24 cellular contexts compared by ENCODE assay signal in genomic region chr11:21402274-21402673, GRCh38.
DNase-seq lines count a peak whose midpoint lies in the region; ATAC-seq, FAIRE-seq and TF ChIP-seq lines count a peak whose summit lies in the region.
"Had no signal": no experiment of that assay in that cellular context is flagged by ENCODE, and none has a peak within 500 bp of the region (broad histone marks: within the 10 kb centered on the region; RNA-seq: fewer than 3 reads in every experiment).

No MANE protein-coding gene starts in this region.

- ATAC-seq in A549 (no peak), GM23338 (no peak), K562 (no peak)
- ATAC-seq: CD8-positive, alpha-beta T cell had no signal

- H4K20me1 ChIP-seq in GM23338 (replicated peaks; ENCODE audit: insufficient read depth): no peaks in the 10 kb centered on the region
- no peaks in the 10 kb centered on the region for H4K20me1 ChIP-seq in K562 (replicated peaks; ENCODE audit: control insufficient read depth, insufficient read depth, low read length)
- no peaks in the 10 kb centered on the region for H4K20me1 ChIP-seq in keratinocyte (ENCODE audit: control insufficient read depth, extremely low read depth, insufficient read depth, low read length)
- H4K20me1 ChIP-seq: BLaER1 treated with 17β-estradiol and CSF1 and Interleukin-3, amounts not matched to agents 10 nM and 100 nM had no signal

- POLR2A ChIA-PET in A549 (lab: Yijun Ruan, JAX): no interaction called here
- POLR2A ChIA-PET in K562 (lab: Yijun Ruan, JAX): no interaction called here

- H3K27me3 ChIP-seq in GM23338 (ENCODE audit: insufficient read depth) (no peaks in the 10 kb centered on the region), K562 (ENCODE audit: control insufficient read depth in 2 of 2, insufficient read depth in 2 of 2, low read length in 2 of 2) (no peaks in the 10 kb centered on the region), keratinocyte (ENCODE audit: control insufficient read depth, extremely low read depth, insufficient read depth, low read length) (no peaks in the 10 kb centered on the region)
- H3K27me3 ChIP-seq: BLaER1 treated with 17β-estradiol and CSF1 and Interleukin-3, amounts not matched to agents 10 nM and 100 nM had no signal

- H3K27ac Mint-ChIP-seq in GM23338: 0 out of 2 replicates have a peak overlapping the region, but pooled peaks have one; percentile 15
- no peak overlapping the region for H3K27ac Mint-ChIP-seq in immature natural killer cell
- H3K27ac Mint-ChIP-seq: B cell; CD4-positive, alpha-beta T cell; CD8-positive, alpha-beta T cell had no signal

- no peak for TF ChIP-seq CTCF in A549 (IDR thresholded peaks at IDR 0.05)
- TF ChIP-seq CTCF in GM23338 (conservative IDR thresholded peaks at IDR 0.05; ENCODE audit: low read depth in 2 of 2): no peak
- TF ChIP-seq CTCF in K562 (IDR thresholded peaks at IDR 0.05 in 2 of 3, conservative IDR thresholded peaks at IDR 0.05 in 1 of 3; ENCODE audit: insufficient read depth in 2 of 3, low read depth in 1 of 3, low read length in 3 of 3): no peak
- TF ChIP-seq CTCF in keratinocyte (optimal IDR thresholded peaks at IDR 0.05 in 1 of 3, IDR thresholded peaks at IDR 0.05 in 1 of 3, conservative IDR thresholded peaks at IDR 0.05 in 1 of 3; ENCODE audit: extremely low read depth in 1 of 3, insufficient read depth in 2 of 3, low read length in 3 of 3): no peak

- H3K4me3 Mint-ChIP-seq in GM23338: no peak overlapping the region
- no peak overlapping the region for H3K4me3 Mint-ChIP-seq in immature natural killer cell
- H3K4me3 Mint-ChIP-seq: B cell; CD4-positive, alpha-beta T cell; CD8-positive, alpha-beta T cell had no signal

- H3K9me3 Mint-ChIP-seq in GM23338 (no peaks in the 10 kb centered on the region), immature natural killer cell (peaks cover 4 to 38% (median 12%) of the 10 kb centered on the region in 6 donors)

- H3K4me1 ChIP-seq in A549 (no peaks in the 10 kb centered on the region), GM23338 (ENCODE audit: insufficient read depth) (no peaks in the 10 kb centered on the region), K562 (replicated peaks in 1 of 2; ENCODE audit: control insufficient read depth in 2 of 2, insufficient read depth in 2 of 2, low read length in 2 of 2) (no peaks in the 10 kb centered on the region), keratinocyte (ENCODE audit: control insufficient read depth, extremely low read depth, insufficient read depth, low read length) (peaks cover 9% of the 10 kb centered on the region)
- H3K4me1 ChIP-seq: Caco-2 had no signal

- no peak for TF ChIP-seq RAD21 in A549 (conservative IDR thresholded peaks at IDR 0.05 in 1 of 2, IDR thresholded peaks at IDR 0.05 in 1 of 2)
- TF ChIP-seq RAD21 in K562 (CRISPR knock-in tag; conservative IDR thresholded peaks at IDR 0.05 in 1 of 2, IDR thresholded peaks at IDR 0.05 in 1 of 2): no peak

- no peak overlapping the region for H3K9ac ChIP-seq in K562 (ENCODE audit: insufficient read depth in 1 of 2, low read depth in 2 of 2, low read length in 2 of 2)
- H3K9ac ChIP-seq in keratinocyte (ENCODE audit: control insufficient read depth, extremely low read depth, insufficient read depth, low read length): no peak overlapping the region
- H3K9ac ChIP-seq: BLaER1 treated with 17β-estradiol and CSF1 and Interleukin-3, amounts not matched to agents 10 nM and 100 nM had no signal

- no peaks in the 10 kb centered on the region for H3K36me3 ChIP-seq in GM23338 (ENCODE audit: insufficient read depth)
- no peaks in the 10 kb centered on the region for H3K36me3 ChIP-seq in K562 (ENCODE audit: control insufficient read depth, insufficient read depth, low read length)
- H3K36me3 ChIP-seq in keratinocyte (ENCODE audit: control insufficient read depth in 2 of 2, extremely low read depth in 1 of 2, insufficient read depth in 2 of 2, low read length in 2 of 2): no peaks in the 10 kb centered on the region
- H3K36me3 ChIP-seq: BLaER1 treated with 17β-estradiol and CSF1 and Interleukin-3, amounts not matched to agents 10 nM and 100 nM had no signal

- FAIRE-seq in A549 (lab: Jason Lieb, UNC) (no peak), K562 (lab: Jason Lieb, UNC) (no peak), keratinocyte (lab: Jason Lieb, UNC) (no peak)
- FAIRE-seq: A204.1, D721Med, G401.6, GM12891, GM19239 had no signal

- no peak overlapping the region for H3K4me3 ChIP-seq in A549
- no peak overlapping the region for H3K4me3 ChIP-seq in GM23338
- no peak overlapping the region for H3K4me3 ChIP-seq in K562
- H3K4me3 ChIP-seq in keratinocyte (ENCODE audit: control insufficient read depth in 2 of 3, extremely low read depth in 1 of 3, insufficient read depth in 2 of 3, low read depth in 1 of 3, low read length in 3 of 3): no peak overlapping the region
- H3K4me3 ChIP-seq: BLaER1 treated with 17β-estradiol and CSF1 and Interleukin-3, amounts not matched to agents 10 nM and 100 nM had no signal

- H3K27me3 Mint-ChIP-seq in GM23338 (ENCODE audit: insufficient read depth, low read depth, poor library complexity) (no peaks in the 10 kb centered on the region), immature natural killer cell (ENCODE audit: low read depth in 3 of 3) (no peaks in the 10 kb centered on the region)
- H3K27me3 Mint-ChIP-seq: B cell; CD4-positive, alpha-beta T cell had no signal

- no peaks in the 10 kb centered on the region; the same call in 2 of the 3 replicates for H3K4me1 Mint-ChIP-seq in GM23338
- H3K4me1 Mint-ChIP-seq in immature natural killer cell: no peaks in the 10 kb centered on the region
- H3K4me1 Mint-ChIP-seq: B cell had no signal

- H3K4me2 ChIP-seq in A549: no peak overlapping the region
- no peak overlapping the region for H3K4me2 ChIP-seq in GM23338
- H3K4me2 ChIP-seq in K562 (ENCODE audit: insufficient read depth, low read length): no peak overlapping the region
- no peak overlapping the region for H3K4me2 ChIP-seq in keratinocyte (ENCODE audit: control insufficient read depth, extremely low read depth, insufficient read depth, low read depth, low read length)
- H3K4me2 ChIP-seq: BLaER1 treated with 17β-estradiol and CSF1 and Interleukin-3, amounts not matched to agents 10 nM and 100 nM had no signal

- no TSS peak for BruUV-seq in K562 (replicated peaks; lab: Mats Ljungman, UMichigan)

- no peaks in the 10 kb centered on the region for H3K79me2 ChIP-seq in GM23338 (replicated peaks; ENCODE audit: insufficient read depth)
- H3K79me2 ChIP-seq in K562 (ENCODE audit: control insufficient read depth, insufficient read depth, low read length): no peaks in the 10 kb centered on the region
- H3K79me2 ChIP-seq in keratinocyte (ENCODE audit: control insufficient read depth, insufficient read depth, low read length): no peaks in the 10 kb centered on the region

- intact Hi-C loops in K562 (cut with micrococcal nuclease): no loop called here

- DNase-seq in A549 (ENCODE audit: low read depth in 1 of 2, low spot score in 1 of 2): no peak
- no peak for DNase-seq in GM23338 (ENCODE audit: low spot score)
- no peak for DNase-seq in K562 (ENCODE audit: extremely low read depth in 1 of 4, low spot score in 3 of 4)
- no peak for DNase-seq in keratinocyte (ENCODE audit: low read depth, low spot score)
- DNase-seq in immature natural killer cell: no peak
- DNase-seq in NCI-H446 (lab: John Stamatoyannopoulos, UW): no peak
- no peak for DNase-seq in NCI-H2029 treated with DMSO at 0.1 percent for 48 hours (lab: John Stamatoyannopoulos, UW)
- no peak for DNase-seq in putamen (ENCODE audit: low spot score)
- DNase-seq: 8988T; AML-193; Caco-2; Calu3; CD4-positive, alpha-beta T cell; CD8-positive, alpha-beta T cell; DMS79 treated with DMSO at 0.1 percent for 48 hours; GF-D8 had no signal

- dilution Hi-C loops in keratinocyte (cut with MboI; ENCODE audit: extremely low pct_ligation_motif_present, low sequenced_read_pairs): no loop called here

- 6% methylated on average over 1 of the region's 1 CpG for WGBS in A549 (ENCODE audit: missing lambda C conversion rate)
- 0% methylated on average over 1 of the region's 1 CpG for WGBS in K562 (ENCODE audit: insufficient coverage, low coverage, missing lambda C conversion rate)

- H3K9me1 ChIP-seq in K562 (ENCODE audit: control insufficient read depth, insufficient read depth, low read length) (no peaks in the 10 kb centered on the region), keratinocyte (ENCODE audit: control insufficient read depth, extremely low read depth, insufficient read depth, low read length) (no peaks in the 10 kb centered on the region)

- H3F3A ChIP-seq in GM23338 (replicated peaks; ENCODE audit: low read depth): no peaks in the 10 kb centered on the region

- in situ Hi-C loops in K562 (cut with MboI): no loop called here

- H2AFZ ChIP-seq in GM23338 (no peak overlapping the region), K562 (ENCODE audit: low read depth, low read length) (no peak overlapping the region), keratinocyte (ENCODE audit: control insufficient read depth, low read length) (peak overlapping the region; percentile 14)

- CTCF ChIA-PET in A549 (lab: Yijun Ruan, JAX): no interaction called here
- CTCF ChIA-PET in K562 (lab: Yijun Ruan, JAX; ENCODE audit: low intra/inter-chr PET ratio): no interaction called here

- H3K36me3 Mint-ChIP-seq in GM23338 (ENCODE audit: low read depth): no peaks in the 10 kb centered on the region
- H3K36me3 Mint-ChIP-seq in immature natural killer cell: no peaks in the 10 kb centered on the region
- H3K36me3 Mint-ChIP-seq: CD8-positive, alpha-beta T cell had no signal

- H3K27ac ChIP-seq in A549 (no peak overlapping the region), GM23338 (ENCODE audit: low read depth) (no peak overlapping the region), K562 (ENCODE audit: extremely low read depth, low read depth, low read length) (no peak overlapping the region), keratinocyte (ENCODE audit: control insufficient read depth, insufficient read depth, low read length) (no peak overlapping the region)
- H3K27ac ChIP-seq: BLaER1 treated with 17β-estradiol and CSF1 and Interleukin-3, amounts not matched to agents 10 nM and 100 nM; C4-2B had no signal

- TF ChIP-seq POLR2A in A549 (IDR thresholded peaks at IDR 0.05; ENCODE audit: low read length) (no peak), K562 (conservative IDR thresholded peaks at IDR 0.05) (no peak)

- TF ChIP-seq EP300 in A549 (IDR thresholded peaks at IDR 0.05) (no peak), K562 (IDR thresholded peaks at IDR 0.05; ENCODE audit: low read length) (no peak)

- H3K9me3 ChIP-seq in A549 (no peaks in the 10 kb centered on the region), K562 (replicated peaks; ENCODE audit: control insufficient read depth, insufficient read depth, low read depth, low read length) (no peaks in the 10 kb centered on the region), keratinocyte (ENCODE audit: control insufficient read depth, low read depth, low read length) (no peaks in the 10 kb centered on the region)
- H3K9me3 ChIP-seq: BLaER1 treated with 17β-estradiol and CSF1 and Interleukin-3, amounts not matched to agents 10 nM and 100 nM; Caco-2 had no signal

- no peaks in the 10 kb centered on the region for H3K9me2 ChIP-seq in GM23338 (ENCODE audit: insufficient read depth)

TF ChIP-seq in A549, 52 proteins besides CTCF, POLR2A, EP300 and RAD21 (continues in another document):
- TF ChIP-seq JUN (IDR thresholded peaks at IDR 0.05): no peak

TF ChIP-seq in GM23338, 12 proteins besides CTCF, POLR2A, EP300 and RAD21 (continues in another document):
- TF ChIP-seq ZNF331 (CRISPR knock-in tag; IDR thresholded peaks at IDR 0.05; ENCODE audit: low read depth): no peak

Comparison
In these comparisons a context has a peak if more than half of its experiments do, and no peak if none do; other contexts are left out.
1. Of the 35 proteins assayed by ChIP-seq in both K562 and A549: peak only in K562: none; only in A549: MAFK; in both: none; in neither: 34.